Comparison of ENCODE assay signal across 30 cellular contexts in genomic region chr11:33368931-33369330, GRCh38. TPM values are rescaled to one million over a fixed set of nuclear protein-coding genes. Genes with fewer than 3 reads are reported as not detected.
"Had no signal": no experiment of that assay in that cellular context is flagged by ENCODE, and none has a peak within 500 bp of the region (broad histone marks: within the 10 kb centered on the region; RNA-seq: fewer than 3 reads in every experiment).

No MANE protein-coding gene starts in this region.

- H3K4me1 ChIP-seq: esophagus muscularis mucosa, gastroesophageal sphincter, heart left ventricle, left lung, pancreas, thyroid gland, vagina had no signal

- H3K9me3 Mint-ChIP-seq: effector memory CD8-positive, alpha-beta T cell; naive B cell; natural killer cell treated with Interleukin-12 subunit alpha and Interleukin-12 subunit beta and Interleukin-15 and Interleukin-18, amount 100 ng/mL, for 72 hours; neural crest cell had no signal

- H2AFZ ChIP-seq: hepatocyte had no signal

- H3K4me3 ChIP-seq: esophagus muscularis mucosa, gastroesophageal sphincter, heart left ventricle, hepatocyte, left lung, mucosa of descending colon, pancreas, smooth muscle cell, stomach, thyroid gland, vagina had no signal

- H3K36me3 Mint-ChIP-seq: mesothelial cell of epicardium; naive B cell; natural killer cell treated with Interleukin-12 subunit alpha and Interleukin-12 subunit beta and Interleukin-15 and Interleukin-18, amount 100 ng/mL, for 72 hours had no signal

- ATAC-seq: effector memory CD8-positive, alpha-beta T cell; foreskin keratinocyte; gastroesophageal sphincter; heart left ventricle; left cardiac atrium; left lung; mucosa of descending colon; natural killer cell treated with Interleukin-12 subunit alpha and Interleukin-12 subunit beta and Interleukin-15 and Interleukin-18, amount 100 ng/mL, for 72 hours; pancreas; sciatic nerve had no signal

- DNase-seq: cortex of kidney; effector memory CD8-positive, alpha-beta T cell; foreskin keratinocyte; heart left ventricle; left cardiac atrium; left lung; mesenchymal stem cell; mucosa of descending colon; naive B cell; pancreas; stimulated activated CD4-positive, alpha-beta T cell treated with anti-CD3 and anti-CD28 coated beads, Interleukin-12 subunit alpha, Interleukin-12 subunit beta, amount 100 ng/mL, for 4 hours; stimulated activated CD4-positive, alpha-beta T cell treated with anti-CD3 and anti-CD28 coated beads, Interleukin-1b, Interleukin-23, amount 100 ng/mL, for 48 hours; stimulated activated CD4-positive, alpha-beta T cell treated with anti-CD3 and anti-CD28 coated beads, Interleukin-4, amount 100 ng/mL, for 1 hour; stimulated activated CD8-positive, alpha-beta memory T cell treated with anti-CD3 and anti-CD28 coated beads, Interleukin-4, amount 100 ng/mL, for 48 hours; stimulated activated naive CD4-positive, alpha-beta T cell treated with Interleukin-2 at 50 U/mL for 16 hours; stomach; thyroid gland; trophoblast cell had no signal

- H3K27ac Mint-ChIP-seq: effector memory CD8-positive, alpha-beta T cell; mesothelial cell of epicardium; natural killer cell treated with Interleukin-12 subunit alpha and Interleukin-12 subunit beta and Interleukin-15 and Interleukin-18, amount 100 ng/mL, for 72 hours; progenitor cell of endocrine pancreas had no signal

- H3K4me2 ChIP-seq: hepatocyte, smooth muscle cell had no signal

- H3K36me3 ChIP-seq: esophagus muscularis mucosa, gastroesophageal sphincter, heart left ventricle, left lung, neutrophil, pancreas, stomach, thyroid gland, vagina had no signal

- H3K27ac ChIP-seq: epithelial cell of prostate, esophagus muscularis mucosa, foreskin keratinocyte, gastroesophageal sphincter, heart left ventricle, hepatocyte, left lung, neutrophil, pancreas, stomach, thyroid gland, vagina had no signal

- H3K27me3 ChIP-seq: foreskin keratinocyte, hepatocyte, pancreas, thyroid gland, vagina had no signal

- H3K79me2 ChIP-seq: hepatocyte had no signal

- H3K4me1 Mint-ChIP-seq: naive B cell, neural crest cell had no signal

- H3K4me3 Mint-ChIP-seq: effector memory CD8-positive, alpha-beta T cell; mesothelial cell of epicardium; naive B cell; natural killer cell treated with Interleukin-12 subunit alpha and Interleukin-12 subunit beta and Interleukin-15 and Interleukin-18, amount 100 ng/mL, for 72 hours; neural crest cell had no signal

- H3K9me3 ChIP-seq: esophagus muscularis mucosa, gastroesophageal sphincter, heart left ventricle, left lung, mucosa of descending colon, neutrophil, pancreas, stomach, thyroid gland, vagina had no signal

RNA-seq across cellular contexts. Expression of gene KIAA1549L, which starts 7.0 kb away (rescaled TPM):
- total RNA-seq: natural killer cell treated with Interleukin-12 subunit alpha and Interleukin-12 subunit beta and Interleukin-15 and Interleukin-18, amount 100 ng/mL, for 72 hours had no signal
